13 cellular contexts compared by ENCODE assay signal in the genomic region with DNA sequence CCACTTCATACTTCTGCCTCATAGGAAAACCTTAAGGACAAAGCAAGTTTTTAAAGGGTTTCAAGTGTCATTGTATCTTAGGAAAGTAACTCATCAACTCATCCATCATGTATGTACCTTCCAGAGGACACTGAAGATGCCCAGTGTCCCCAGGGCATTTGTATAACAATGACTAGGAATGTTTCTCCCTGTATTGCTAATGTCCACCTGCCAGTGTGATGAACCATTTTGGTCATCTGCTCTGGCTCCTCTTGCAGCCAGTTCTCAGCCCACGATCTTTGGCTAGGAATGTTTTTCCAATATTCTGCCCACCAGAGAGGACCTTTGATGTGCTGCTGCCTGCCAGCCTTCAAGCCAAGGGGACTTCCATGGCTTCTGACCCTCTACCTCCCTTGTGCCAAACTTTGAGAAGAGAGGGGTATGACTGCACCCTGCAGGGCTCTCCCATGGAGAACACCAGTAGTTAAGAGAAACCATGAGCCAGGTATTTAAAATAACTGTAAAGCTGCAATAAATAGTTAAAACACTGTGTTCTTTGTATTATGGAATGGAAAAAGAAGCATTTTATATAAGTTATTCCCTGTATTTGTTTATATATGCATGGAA. TPM values are rescaled to one million over a fixed set of nuclear protein-coding genes. Genes with fewer than 3 reads are reported as not detected.
"Had no signal": no experiment of that assay in that cellular context is flagged by ENCODE, and none has a peak within 500 bp of the region (broad histone marks: within the 10 kb centered on the region; RNA-seq: fewer than 3 reads in every experiment).

No MANE protein-coding gene starts in this region.

- H3K4me3 ChIP-seq: lower lobe of right lung, spleen, upper lobe of left lung had no signal

- H3K27ac ChIP-seq: lower lobe of right lung, neutrophil, spleen, upper lobe of left lung had no signal

- DNase-seq: amygdala; dermis blood vessel endothelial cell; hippocampal formation; lower lobe of right lung; naive thymus-derived CD4-positive, alpha-beta T cell; spleen; stimulated activated CD4-positive, alpha-beta T cell treated with anti-CD3 and anti-CD28 coated beads, Interleukin-2, amount 100 ng/mL, for 24 hours; stimulated activated naive CD4-positive, alpha-beta T cell treated with Interleukin-2 at 50 U/mL for 16 hours; upper lobe of left lung had no signal

- H3K27me3 ChIP-seq: neutrophil, spleen, upper lobe of left lung had no signal

- ATAC-seq: activated CD4-positive, CD25-positive, alpha-beta regulatory T cell treated with anti-CD3 and anti-CD28 coated beads, Interleukin-2, amount 50 U/mL, for 24 hours; activated naive CD4-positive, alpha-beta T cell treated with anti-CD3 and anti-CD28 coated beads, Interleukin-2, amount 50 U/mL, for 72 hours; lower lobe of right lung; naive thymus-derived CD4-positive, alpha-beta T cell had no signal

- H3K9me3 ChIP-seq: lower lobe of right lung, neutrophil, spleen, upper lobe of left lung had no signal

- H3K4me1 ChIP-seq: lower lobe of right lung had no signal

RNA-seq across cellular contexts. Expression of a gene that starts 11.4 kb away (rescaled TPM):
- total RNA-seq: activated naive CD4-positive, alpha-beta T cell treated with anti-CD3 and anti-CD28 coated beads, Interleukin-2, amount 50 U/mL, for 72 hours; dermis blood vessel endothelial cell; epithelial cell of proximal tubule; naive thymus-derived CD4-positive, alpha-beta T cell had no signal
